Comparison of ENCODE assay signal across 1 cellular context in the genomic region with DNA sequence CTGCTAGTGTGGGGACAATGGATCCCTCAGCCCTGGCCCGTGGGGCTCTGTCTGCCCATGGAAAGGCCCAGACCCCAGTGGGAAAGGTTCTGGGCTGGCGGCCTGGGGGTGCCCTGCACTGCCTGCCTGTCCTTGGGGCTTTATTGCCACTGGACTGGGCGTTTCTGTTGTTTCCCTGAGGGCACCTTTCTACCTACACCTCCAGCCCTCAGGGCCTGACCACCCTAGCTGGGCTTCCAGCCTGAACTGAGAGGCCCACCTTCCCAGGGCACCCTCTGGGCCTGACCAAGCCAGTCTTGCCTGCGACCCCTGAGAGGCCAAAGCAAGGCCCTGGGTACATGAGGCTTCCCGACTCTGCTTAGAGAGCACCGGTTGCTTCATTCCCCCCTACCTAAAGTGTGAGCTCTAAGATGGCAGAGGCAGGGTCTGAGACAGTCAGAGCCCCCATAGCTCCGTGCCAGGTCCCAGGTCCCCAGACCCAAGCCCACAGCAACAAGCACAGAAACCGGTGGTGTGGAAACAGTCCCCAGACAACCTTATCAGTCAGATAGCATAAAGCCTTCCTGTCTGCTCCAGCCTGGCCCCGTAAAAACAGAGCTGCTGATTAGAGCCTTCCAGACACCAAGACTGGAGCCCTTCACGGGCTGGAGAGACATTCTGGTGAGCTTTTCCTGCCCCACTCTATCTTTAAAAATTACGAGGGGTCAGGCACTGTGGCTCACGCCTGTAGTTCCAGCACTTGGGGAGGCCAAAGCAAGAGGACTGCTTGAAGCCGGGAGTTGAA.
TF ChIP-seq lines count a peak whose summit lies in the region.

No MANE protein-coding gene starts in this region.

TF ChIP-seq in GM12878, 131 proteins besides CTCF, POLR2A, EP300 and RAD21 (continued from another document):
- TF ChIP-seq ZBTB40 (IDR thresholded peaks at IDR 0.05; ENCODE audit: borderline replicate concordance): no peak
- TF ChIP-seq PAX5 (IDR thresholded peaks at IDR 0.05; ENCODE audit: borderline replicate concordance, low read depth, low read length): no peak
- TF ChIP-seq, protein P1, sequence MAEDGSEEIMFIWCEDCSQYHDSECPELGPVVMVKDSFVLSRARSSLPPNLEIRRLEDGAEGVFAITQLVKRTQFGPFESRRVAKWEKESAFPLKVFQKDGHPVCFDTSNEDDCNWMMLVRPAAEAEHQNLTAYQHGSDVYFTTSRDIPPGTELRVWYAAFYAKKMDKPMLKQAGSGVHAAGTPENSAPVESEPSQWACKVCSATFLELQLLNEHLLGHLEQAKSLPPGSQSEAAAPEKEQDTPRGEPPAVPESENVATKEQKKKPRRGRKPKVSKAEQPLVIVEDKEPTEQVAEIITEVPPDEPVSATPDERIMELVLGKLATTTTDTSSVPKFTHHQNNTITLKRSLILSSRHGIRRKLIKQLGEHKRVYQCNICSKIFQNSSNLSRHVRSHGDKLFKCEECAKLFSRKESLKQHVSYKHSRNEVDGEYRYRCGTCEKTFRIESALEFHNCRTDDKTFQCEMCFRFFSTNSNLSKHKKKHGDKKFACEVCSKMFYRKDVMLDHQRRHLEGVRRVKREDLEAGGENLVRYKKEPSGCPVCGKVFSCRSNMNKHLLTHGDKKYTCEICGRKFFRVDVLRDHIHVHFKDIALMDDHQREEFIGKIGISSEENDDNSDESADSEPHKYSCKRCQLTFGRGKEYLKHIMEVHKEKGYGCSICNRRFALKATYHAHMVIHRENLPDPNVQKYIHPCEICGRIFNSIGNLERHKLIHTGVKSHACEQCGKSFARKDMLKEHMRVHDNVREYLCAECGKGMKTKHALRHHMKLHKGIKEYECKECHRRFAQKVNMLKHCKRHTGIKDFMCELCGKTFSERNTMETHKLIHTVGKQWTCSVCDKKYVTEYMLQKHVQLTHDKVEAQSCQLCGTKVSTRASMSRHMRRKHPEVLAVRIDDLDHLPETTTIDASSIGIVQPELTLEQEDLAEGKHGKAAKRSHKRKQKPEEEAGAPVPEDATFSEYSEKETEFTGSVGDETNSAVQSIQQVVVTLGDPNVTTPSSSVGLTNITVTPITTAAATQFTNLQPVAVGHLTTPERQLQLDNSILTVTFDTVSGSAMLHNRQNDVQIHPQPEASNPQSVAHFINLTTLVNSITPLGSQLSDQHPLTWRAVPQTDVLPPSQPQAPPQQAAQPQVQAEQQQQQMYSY (CRISPR knock-in tag; IDR thresholded peaks at IDR 0.05): no peak
